18 cellular contexts compared by ENCODE assay signal in the genomic region with DNA sequence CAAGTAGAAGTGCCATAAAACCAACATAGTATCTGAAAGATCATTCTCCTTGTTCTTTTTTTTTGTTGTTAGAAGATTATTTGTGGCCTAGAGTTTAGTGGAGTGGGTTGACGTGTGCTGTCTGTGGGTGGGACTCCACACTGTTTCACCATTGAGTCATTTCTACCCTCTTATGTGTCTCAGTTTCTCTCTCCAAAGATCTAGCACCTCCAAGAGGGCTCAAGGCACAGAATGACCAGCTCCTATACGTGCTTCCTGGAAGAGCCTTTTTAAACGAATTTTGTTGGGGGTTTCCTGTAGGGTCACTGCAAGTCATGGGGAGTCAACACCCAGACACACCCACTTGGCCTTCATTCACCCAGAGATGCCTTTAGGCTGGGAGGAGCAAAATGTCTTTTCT.
DNase-seq lines count a peak whose midpoint lies in the region; ATAC-seq and TF ChIP-seq lines count a peak whose summit lies in the region.
"Had no signal": no experiment of that assay in that cellular context is flagged by ENCODE, and none has a peak within 500 bp of the region (broad histone marks: within the 10 kb centered on the region; RNA-seq: fewer than 3 reads in every experiment).

No MANE protein-coding gene starts in this region.

- peaks cover 24% of the 10 kb centered on the region for H3K36me3 Mint-ChIP-seq in activated T-helper 2 cell treated with anti-CD3 and anti-CD28 coated beads, Interferon-gamma antibody, Interleukin-2, Interleukin-4, amounts not matched to agents 10 μg/mL and 5 μg/mL and 100 μg/mL, durations not matched to agents 14 hours and 24 hours and 36 hours (ENCODE audit: low read depth)

- H3K4me1 ChIP-seq in right lobe of liver = no peaks in the 10 kb centered on the region
- H3K4me1 ChIP-seq: foreskin keratinocyte, sigmoid colon, upper lobe of right lung had no signal

- no peak for TF ChIP-seq CTCF in right lobe of liver (IDR thresholded peaks at IDR 0.05)

- ATAC-seq in HG02885 (IDR thresholded peaks at IDR 0.05; ENCODE audit: poor library complexity, unreplicated experiment) (peak; percentile 74), right lobe of liver (no peak)
- peak; percentile 99 for ATAC-seq in stimulated activated naive CD8-positive, alpha-beta T cell treated with anti-CD3 and anti-CD28 coated beads, Interleukin-15, amount 100 ng/mL, for 72 hours
- ATAC-seq: foreskin keratinocyte, upper lobe of right lung had no signal

- no peak for TF ChIP-seq POLR2A in right lobe of liver (IDR thresholded peaks at IDR 0.05)
- TF ChIP-seq POLR2A in erythroblast (IDR thresholded peaks at IDR 0.05; ENCODE audit: low read length) = no peak

- H3K27me3 Mint-ChIP-seq in activated T-helper 2 cell treated with anti-CD3 and anti-CD28 coated beads, Interferon-gamma antibody, Interleukin-2, Interleukin-4, amounts not matched to agents 10 μg/mL and 5 μg/mL and 100 μg/mL, durations not matched to agents 14 hours and 24 hours and 36 hours (ENCODE audit: low read depth) = no peaks in the 10 kb centered on the region
- H3K27me3 Mint-ChIP-seq in stimulated activated naive CD8-positive, alpha-beta T cell treated with anti-CD3 and anti-CD28 coated beads, Interleukin-15, amount 100 ng/mL, for 72 hours = no peaks in the 10 kb centered on the region

- no peak overlapping the region for H3K4me3 ChIP-seq in right lobe of liver
- H3K4me3 ChIP-seq: sigmoid colon, upper lobe of right lung had no signal

- intact Hi-C loops in activated T-helper 2 cell treated with anti-CD3 and anti-CD28 coated beads, Interferon-gamma antibody, Interleukin-2, Interleukin-4, amounts not matched to agents 10 μg/mL and 5 μg/mL and 100 μg/mL, durations not matched to agents 14 hours and 24 hours and 36 hours (cut with micrococcal nuclease) = loop anchor here (1.0 to 5.0 kb wide), 3 partner anchors 14 to 345 kb away; partner anchors contain the start of genes NBDY and UBQLN2
- intact Hi-C loops in right lobe of liver (cut with DNase I) = no loop called here

- 12% methylated on average over 3 of the region's 3 CpGs for WGBS in right lobe of liver (ENCODE audit: insufficient coverage, low coverage, low lambda C conversion rate, missing lambda C conversion rate)

- no peaks in the 10 kb centered on the region for H3K27me3 ChIP-seq in right lobe of liver
- H3K27me3 ChIP-seq: foreskin keratinocyte, sigmoid colon, upper lobe of right lung had no signal

- H3K27ac Mint-ChIP-seq in activated T-helper 2 cell treated with anti-CD3 and anti-CD28 coated beads, Interferon-gamma antibody, Interleukin-2, Interleukin-4, amounts not matched to agents 10 μg/mL and 5 μg/mL and 100 μg/mL, durations not matched to agents 14 hours and 24 hours and 36 hours = peak overlapping the region; percentile 85
- H3K27ac Mint-ChIP-seq in stimulated activated naive CD8-positive, alpha-beta T cell treated with anti-CD3 and anti-CD28 coated beads, Interleukin-15, amount 100 ng/mL, for 72 hours = peak overlapping the region; percentile 27 to 92

- no peak overlapping the region for H3K4me3 Mint-ChIP-seq in activated T-helper 2 cell treated with anti-CD3 and anti-CD28 coated beads, Interferon-gamma antibody, Interleukin-2, Interleukin-4, amounts not matched to agents 10 μg/mL and 5 μg/mL and 100 μg/mL, durations not matched to agents 14 hours and 24 hours and 36 hours (ENCODE audit: low read depth)
- peak overlapping the region; percentile 69 to 74 for H3K4me3 Mint-ChIP-seq in stimulated activated naive CD8-positive, alpha-beta T cell treated with anti-CD3 and anti-CD28 coated beads, Interleukin-15, amount 100 ng/mL, for 72 hours

- H3K27ac ChIP-seq in right lobe of liver = no peak overlapping the region
- H3K27ac ChIP-seq: epithelial cell of prostate, foreskin keratinocyte, HL-60, sigmoid colon, upper lobe of right lung had no signal

- H3K9me3 ChIP-seq in right lobe of liver = no peaks in the 10 kb centered on the region
- H3K9me3 ChIP-seq: sigmoid colon, upper lobe of right lung had no signal

- H3K36me3 ChIP-seq in right lobe of liver = no peaks in the 10 kb centered on the region
- H3K36me3 ChIP-seq: sigmoid colon, upper lobe of right lung had no signal

- H3K4me1 Mint-ChIP-seq in activated T-helper 2 cell treated with anti-CD3 and anti-CD28 coated beads, Interferon-gamma antibody, Interleukin-2, Interleukin-4, amounts not matched to agents 10 μg/mL and 5 μg/mL and 100 μg/mL, durations not matched to agents 14 hours and 24 hours and 36 hours (ENCODE audit: low read depth) = peaks cover 32% of the 10 kb centered on the region
- H3K4me1 Mint-ChIP-seq in stimulated activated naive CD8-positive, alpha-beta T cell treated with anti-CD3 and anti-CD28 coated beads, Interleukin-15, amount 100 ng/mL, for 72 hours = peaks cover 41% of the 10 kb centered on the region

- DNase-seq in stimulated activated CD4-positive, alpha-beta T cell treated with anti-CD3 and anti-CD28 coated beads, Interleukin-4, amount 100 ng/mL, for 24 hours = peak; percentile 6
- DNase-seq in stimulated activated CD4-positive, alpha-beta T cell treated with anti-CD3 and anti-CD28 coated beads, Interleukin-12 subunit alpha, Interleukin-12 subunit beta, amount 100 ng/mL, for 4 hours = no peak
- DNase-seq in activated T-helper 2 cell treated with anti-CD3 and anti-CD28 coated beads, Interferon-gamma antibody, Interleukin-2, Interleukin-4, amounts not matched to agents 10 μg/mL and 5 μg/mL and 100 μg/mL, durations not matched to agents 14 hours and 24 hours and 36 hours (ENCODE audit: low spot score) = no peak
- DNase-seq in stimulated activated naive CD8-positive, alpha-beta T cell treated with anti-CD3 and anti-CD28 coated beads, Interleukin-15, amount 100 ng/mL, for 72 hours = peak in 1 of 2 donors; percentile 57
- DNase-seq in right lobe of liver = no peak
- no peak for DNase-seq in DMS153 (lab: John Stamatoyannopoulos, UW)
- no peak for DNase-seq in erythroblast (lab: John Stamatoyannopoulos, UW)
- DNase-seq: DND-41, foreskin keratinocyte, kidney, NCI-H146, OCI-M1, SHP77, sigmoid colon, upper lobe of right lung had no signal

- H3K9me3 Mint-ChIP-seq in activated T-helper 2 cell treated with anti-CD3 and anti-CD28 coated beads, Interferon-gamma antibody, Interleukin-2, Interleukin-4, amounts not matched to agents 10 μg/mL and 5 μg/mL and 100 μg/mL, durations not matched to agents 14 hours and 24 hours and 36 hours = no peaks in the 10 kb centered on the region
- H3K9me3 Mint-ChIP-seq in stimulated activated naive CD8-positive, alpha-beta T cell treated with anti-CD3 and anti-CD28 coated beads, Interleukin-15, amount 100 ng/mL, for 72 hours = no peaks in the 10 kb centered on the region

Comparison
In these comparisons a context has a peak if more than half of its experiments do, and no peak if none do; other contexts are left out.
1. ATAC-seq: peak in HG02885 (single experiment) and stimulated activated naive CD8-positive, alpha-beta T cell treated with anti-CD3 and anti-CD28 coated beads, Interleukin-15, amount 100 ng/mL, for 72 hours (single experiment); none in right lobe of liver (0 of 4).